17 cellular contexts compared by ENCODE assay signal in the genomic region with DNA sequence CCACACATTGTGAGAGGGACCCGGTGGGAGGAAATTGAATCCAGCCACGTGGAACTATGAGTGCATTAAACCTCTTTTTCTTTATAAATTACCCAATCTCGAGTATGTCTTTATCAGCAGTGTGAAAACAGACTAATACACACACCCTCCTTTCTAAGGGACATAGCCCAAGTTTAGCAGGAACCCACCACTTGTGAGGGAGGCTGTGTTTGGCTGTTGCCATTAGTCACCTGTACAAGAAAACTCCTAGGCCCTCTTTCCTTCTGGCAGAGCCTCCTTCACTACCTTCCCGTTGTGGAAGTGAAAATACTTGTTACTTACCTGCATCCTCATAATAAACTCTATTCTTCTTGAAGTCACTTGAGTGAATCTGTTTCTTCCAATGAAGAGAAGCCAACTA.
DNase-seq lines count a peak whose midpoint lies in the region; ATAC-seq and TF ChIP-seq lines count a peak whose summit lies in the region.
"Had no signal": no experiment of that assay in that cellular context is flagged by ENCODE, and none has a peak within 500 bp of the region (broad histone marks: within the 10 kb centered on the region; RNA-seq: fewer than 3 reads in every experiment).

No MANE protein-coding gene starts in this region.

- no peak overlapping the region for H3K4me3 Mint-ChIP-seq in MCF 10A (ENCODE audit: unreplicated experiment)
- H3K4me3 Mint-ChIP-seq: B cell; CD4-positive, CD25-positive, alpha-beta regulatory T cell; CD8-positive, alpha-beta T cell had no signal

- H3K4me1 Mint-ChIP-seq in MCF 10A (ENCODE audit: insufficient read depth, unreplicated experiment): no peaks in the 10 kb centered on the region
- H3K4me1 Mint-ChIP-seq: B cell; CD4-positive, CD25-positive, alpha-beta regulatory T cell had no signal

- dilution Hi-C loops in mammary epithelial cell (cut with HindIII; ENCODE audit: low sequenced_read_pairs): no loop called here

- CTCF ChIA-PET in mammary epithelial cell (lab: Charles Lee; ENCODE audit: low non-redundant PET): no interaction called here
- CTCF ChIA-PET in MCF 10A (lab: Yijun Ruan, JAX): no interaction called here
- CTCF ChIA-PET in HEK293 (lab: Yijun Ruan, JAX): interaction anchor here (0.6 kb wide), 1 partner anchor 777 kb away, joined by 3 read pairs; no protein-coding TSS in a partner anchor

- POLR2A ChIA-PET in MCF 10A (lab: Yijun Ruan, JAX): interaction anchor here (0.7 kb wide), 1 partner anchor 18 kb away, joined by 3 read pairs; no protein-coding TSS in a partner anchor
- POLR2A ChIA-PET in HEK293 (lab: Yijun Ruan, JAX): no interaction called here

- H3K9ac ChIP-seq in mammary epithelial cell (ENCODE audit: insufficient read depth, low read length): no peak overlapping the region
- H3K9ac ChIP-seq: BLaER1, GM23248 had no signal

- H3K9me3 ChIP-seq in mammary epithelial cell (replicated peaks; ENCODE audit: insufficient read depth, low read length): no peaks in the 10 kb centered on the region
- no peaks in the 10 kb centered on the region for H3K9me3 ChIP-seq in HEK293 (ENCODE audit: control insufficient read depth, insufficient read depth, low read depth, low read length)
- no peaks in the 10 kb centered on the region for H3K9me3 ChIP-seq in left lung
- H3K9me3 ChIP-seq: BLaER1, Caco-2, HAP-1 had no signal

- BruUV-seq in mammary epithelial cell (replicated peaks; lab: Mats Ljungman, UMichigan) (no TSS peak), MCF 10A (replicated peaks; lab: Mats Ljungman, UMichigan) (no TSS peak)

- H3K4me3 ChIP-seq in mammary epithelial cell (replicated peaks in 1 of 3; ENCODE audit: insufficient read depth in 1 of 3, low read depth in 2 of 3, low read length in 3 of 3) (no peak overlapping the region), HEK293 (ENCODE audit: low read depth, low read length) (no peak overlapping the region), left lung (no peak overlapping the region)
- H3K4me3 ChIP-seq: BLaER1, GM23248, HAP-1 had no signal

- no peak overlapping the region for H3K27ac Mint-ChIP-seq in MCF 10A (ENCODE audit: low read depth, unreplicated experiment)
- H3K27ac Mint-ChIP-seq: B cell; CD4-positive, CD25-positive, alpha-beta regulatory T cell; CD8-positive, alpha-beta T cell had no signal

- H3K9me3 Mint-ChIP-seq in MCF 10A (ENCODE audit: unreplicated experiment): no peaks in the 10 kb centered on the region
- H3K9me3 Mint-ChIP-seq: CD8-positive, alpha-beta T cell had no signal

- H3K4me1 ChIP-seq in mammary epithelial cell (ENCODE audit: insufficient read depth, low read length) (no peaks in the 10 kb centered on the region), HEK293 (ENCODE audit: control insufficient read depth, insufficient read depth, low read length) (no peaks in the 10 kb centered on the region), left lung (no peaks in the 10 kb centered on the region)
- H3K4me1 ChIP-seq: BLaER1, HAP-1 had no signal

- H3K27me3 ChIP-seq in mammary epithelial cell (ENCODE audit: insufficient read depth, low read length) (no peaks in the 10 kb centered on the region), left lung (no peaks in the 10 kb centered on the region)
- H3K27me3 ChIP-seq: BLaER1 had no signal

- TF ChIP-seq CTCF in mammary epithelial cell (conservative IDR thresholded peaks at IDR 0.05 in 1 of 2, IDR thresholded peaks at IDR 0.05 in 1 of 2; ENCODE audit: extremely low read depth in 1 of 2, insufficient read depth in 1 of 2, low read depth in 1 of 2, low read length in 2 of 2) (no peak), MCF 10A (IDR thresholded peaks at IDR 0.05; ENCODE audit: unreplicated experiment) (no peak), HEK293 (tag by site-specific recombination; IDR thresholded peaks at IDR 0.05) (no peak), left lung (IDR thresholded peaks at IDR 0.05) (no peak)

- peak overlapping the region; percentile 17 for H2AFZ ChIP-seq in mammary epithelial cell (ENCODE audit: low read depth, low read length)
- H2AFZ ChIP-seq: GM23248 had no signal

- 76% methylated on average over 4 of the region's 4 CpGs for WGBS in mammary epithelial cell (ENCODE audit: low coverage, missing lambda C conversion rate)

- in situ Hi-C loops in mammary epithelial cell (cut with MboI; ENCODE audit: low sequenced_read_pairs in 2 of 2): no loop called here

- H3K27ac ChIP-seq in mammary epithelial cell (ENCODE audit: insufficient read depth, low read depth, low read length) (no peak overlapping the region), HEK293 (ENCODE audit: extremely low read depth, low read depth, low read length) (no peak overlapping the region), left lung (no peak overlapping the region)
- H3K27ac ChIP-seq: 22Rv1, BLaER1, C4-2B, GM23248 had no signal

- peak; percentile 62 for ATAC-seq in left lung
- ATAC-seq: CD8-positive, alpha-beta T cell had no signal

- DNase-seq in mammary epithelial cell: no peak
- DNase-seq in MCF 10A (ENCODE audit: unreplicated experiment): no peak
- DNase-seq in left lung: no peak
- no peak for DNase-seq in activated CD8-positive, alpha-beta memory T cell treated with anti-CD3 and anti-CD28 coated beads, Interleukin-2, amount 50 U/mL, for 4 hours
- DNase-seq in NCI-H2196 treated with DMSO at 0.1 percent for 48 hours (lab: John Stamatoyannopoulos, UW; ENCODE audit: unreplicated experiment): no peak
- DNase-seq: Caco-2; CD4-positive, CD25-positive, alpha-beta regulatory T cell; CD8-positive, alpha-beta T cell; DMS153; DND-41; GM23248 had no signal

- no peaks in the 10 kb centered on the region for H3K36me3 Mint-ChIP-seq in MCF 10A (ENCODE audit: insufficient read depth, unreplicated experiment)
- H3K36me3 Mint-ChIP-seq: CD4-positive, CD25-positive, alpha-beta regulatory T cell; CD8-positive, alpha-beta T cell had no signal

- intact Hi-C loops in mammary epithelial cell (cut with micrococcal nuclease) (no loop called here), MCF 10A (cut with micrococcal nuclease) (no loop called here), left lung (cut with DNase I) (no loop called here)

- H3K79me2 ChIP-seq in mammary epithelial cell (ENCODE audit: insufficient read depth, low read length): no peaks in the 10 kb centered on the region

- H3K27me3 Mint-ChIP-seq in MCF 10A (ENCODE audit: insufficient read depth, unreplicated experiment): no peaks in the 10 kb centered on the region
- H3K27me3 Mint-ChIP-seq: CD4-positive, CD25-positive, alpha-beta regulatory T cell had no signal

- H3K36me3 ChIP-seq in mammary epithelial cell (ENCODE audit: insufficient read depth, low read length) (no peaks in the 10 kb centered on the region), HEK293 (ENCODE audit: control insufficient read depth in 2 of 2, insufficient read depth in 1 of 2, low read length in 2 of 2) (no peaks in the 10 kb centered on the region), left lung (no peaks in the 10 kb centered on the region)
- H3K36me3 ChIP-seq: BLaER1, HAP-1 had no signal

- no peaks in the 10 kb centered on the region for H4K20me1 ChIP-seq in mammary epithelial cell (ENCODE audit: insufficient read depth, low read length)
- H4K20me1 ChIP-seq: BLaER1 had no signal

- H3K4me2 ChIP-seq in mammary epithelial cell (ENCODE audit: insufficient read depth, low read depth, low read length): no peak overlapping the region
- H3K4me2 ChIP-seq: BLaER1 had no signal

TF ChIP-seq in HEK293, 187 proteins besides CTCF, POLR2A, EP300 and RAD21:
- TF ChIP-seq ZFP69B (tag by site-specific recombination; IDR thresholded peaks at IDR 0.05): no peak
- TF ChIP-seq, protein P1, sequence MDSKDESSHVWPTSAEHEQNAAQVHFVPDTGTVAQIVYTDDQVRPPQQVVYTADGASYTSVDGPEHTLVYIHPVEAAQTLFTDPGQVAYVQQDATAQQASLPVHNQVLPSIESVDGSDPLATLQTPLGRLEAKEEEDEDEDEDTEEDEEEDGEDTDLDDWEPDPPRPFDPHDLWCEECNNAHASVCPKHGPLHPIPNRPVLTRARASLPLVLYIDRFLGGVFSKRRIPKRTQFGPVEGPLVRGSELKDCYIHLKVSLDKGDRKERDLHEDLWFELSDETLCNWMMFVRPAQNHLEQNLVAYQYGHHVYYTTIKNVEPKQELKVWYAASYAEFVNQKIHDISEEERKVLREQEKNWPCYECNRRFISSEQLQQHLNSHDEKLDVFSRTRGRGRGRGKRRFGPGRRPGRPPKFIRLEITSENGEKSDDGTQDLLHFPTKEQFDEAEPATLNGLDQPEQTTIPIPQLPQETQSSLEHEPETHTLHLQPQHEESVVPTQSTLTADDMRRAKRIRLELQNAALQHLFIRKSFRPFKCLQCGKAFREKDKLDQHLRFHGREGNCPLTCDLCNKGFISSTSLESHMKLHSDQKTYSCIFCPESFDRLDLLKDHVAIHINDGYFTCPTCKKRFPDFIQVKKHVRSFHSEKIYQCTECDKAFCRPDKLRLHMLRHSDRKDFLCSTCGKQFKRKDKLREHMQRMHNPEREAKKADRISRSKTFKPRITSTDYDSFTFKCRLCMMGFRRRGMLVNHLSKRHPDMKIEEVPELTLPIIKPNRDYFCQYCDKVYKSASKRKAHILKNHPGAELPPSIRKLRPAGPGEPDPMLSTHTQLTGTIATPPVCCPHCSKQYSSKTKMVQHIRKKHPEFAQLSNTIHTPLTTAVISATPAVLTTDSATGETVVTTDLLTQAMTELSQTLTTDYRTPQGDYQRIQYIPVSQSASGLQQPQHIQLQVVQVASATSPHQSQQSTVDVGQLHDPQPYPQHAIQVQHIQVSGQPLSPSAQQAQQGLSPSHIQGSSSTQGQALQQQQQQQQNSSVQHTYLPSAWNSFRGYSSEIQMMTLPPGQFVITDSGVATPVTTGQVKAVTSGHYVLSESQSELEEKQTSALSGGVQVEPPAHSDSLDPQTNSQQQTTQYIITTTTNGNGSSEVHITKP (tag by site-specific recombination; IDR thresholded peaks at IDR 0.05): 0 out of 2 replicates have a peak, but pooled peaks have one; percentile 5
